Comparison of ENCODE assay signal across 8 cellular contexts in genomic region chr4:186037692-186038658, GRCh38. TPM values are rescaled to one million over a fixed set of nuclear protein-coding genes. Genes with fewer than 3 reads are reported as not detected.
A peak's percentile ranks its signal among the peaks of the same experiment; 100 is the strongest.
DNase-seq lines count a peak whose midpoint lies in the region; ATAC-seq and TF ChIP-seq lines count a peak whose summit lies in the region.
"Had no signal": no experiment of that assay in that cellular context is flagged by ENCODE, and none has a peak within 500 bp of the region (broad histone marks: within the 10 kb centered on the region; RNA-seq: fewer than 3 reads in every experiment).

No MANE protein-coding gene starts in this region.

- DNase-seq in EH (ENCODE audit: low read depth) (peak; percentile 76), IMR-90 (peak; percentile 80), RPMI8226 (peak; percentile 41), dorsolateral prefrontal cortex (peak in 2 of 10 donors; percentile 45 to 62), lower lobe of right lung (no peak), vagina (ENCODE audit: extremely low spot score in 2 of 2) (no peak)

- no peak overlapping the region for H3K27ac ChIP-seq in IMR-90 (ENCODE audit: insufficient read depth, low read length)
- H3K27ac ChIP-seq in dorsolateral prefrontal cortex, result peak overlapping the region in 40 of 59 donors; percentile 4 to 80 (median 56)
- H3K27ac ChIP-seq in lower lobe of right lung, result no peak overlapping the region
- no peak overlapping the region for H3K27ac ChIP-seq in vagina

- no peak overlapping the region for H2AFZ ChIP-seq in IMR-90 (replicated peaks; ENCODE audit: low read length, poor library complexity)

- no peak overlapping the region for H2AK9ac ChIP-seq in IMR-90 (replicated peaks; ENCODE audit: low read depth, low read length, poor library complexity)

- ATAC-seq in GM19468 (IDR thresholded peaks at IDR 0.05; ENCODE audit: extremely low read depth, unreplicated experiment) (peak; percentile 32), IMR-90 (ENCODE audit: low read depth) (peak; percentile 90), lower lobe of right lung (peak; percentile 88 to 92)
- ATAC-seq: stimulated activated naive CD8-positive, alpha-beta T cell treated with anti-CD3 and anti-CD28 coated beads, Interleukin-15, amount 100 ng/mL, for 72 hours had no signal

- H3K27me3 ChIP-seq in IMR-90 (ENCODE audit: control insufficient read depth, insufficient read depth, low read length) (peaks cover 17% of the 10 kb centered on the region), dorsolateral prefrontal cortex (no peaks in the 10 kb centered on the region), lower lobe of right lung (ENCODE audit: low read depth) (no peaks in the 10 kb centered on the region), vagina (no peaks in the 10 kb centered on the region)

- no peaks in the 10 kb centered on the region for H3K36me3 ChIP-seq in IMR-90 (ENCODE audit: control insufficient read depth, insufficient read depth, low read length)
- no peaks in the 10 kb centered on the region for H3K36me3 ChIP-seq in lower lobe of right lung
- H3K36me3 ChIP-seq in vagina, result no peaks in the 10 kb centered on the region

- H4K5ac ChIP-seq in IMR-90 (ENCODE audit: low read depth, low read length), result no peak overlapping the region

- POLR2A ChIA-PET in IMR-90 (lab: Charles Lee; ENCODE audit: unreplicated experiment), result no interaction called here

- TF ChIP-seq CTCF in IMR-90 (conservative IDR thresholded peaks at IDR 0.05; ENCODE audit: low read depth, low read length), result peak; percentile 83
- peak; percentile 48 to 98 (median 90) for TF ChIP-seq CTCF in dorsolateral prefrontal cortex (IDR thresholded peaks at IDR 0.05 in 54 of 56, conservative IDR thresholded peaks at IDR 0.05 in 2 of 56; ENCODE audit: low read depth in 1 of 56, partially characterized antibody in 56 of 56)
- peak; percentile 83 for TF ChIP-seq CTCF in lower lobe of right lung (IDR thresholded peaks at IDR 0.05)
- TF ChIP-seq CTCF in vagina (IDR thresholded peaks at IDR 0.05), result peak; percentile 52 to 87 (median 74)

- H3K4ac ChIP-seq in IMR-90 (ENCODE audit: low read depth, low read length), result no peak overlapping the region

- peak; percentile 91 for TF ChIP-seq RAD21 in IMR-90 (IDR thresholded peaks at IDR 0.05; ENCODE audit: low read length)

- no peak overlapping the region for H3K23ac ChIP-seq in IMR-90 (ENCODE audit: low read depth, low read length)

- H3K4me3 ChIP-seq in IMR-90 (ENCODE audit: insufficient read depth, low read depth, low read length) (no peak overlapping the region), dorsolateral prefrontal cortex (peak overlapping the region in 5 of 59 donors; percentile 1 to 30 (median 11)), lower lobe of right lung (no peak overlapping the region), vagina (no peak overlapping the region)

- no peak overlapping the region for H2BK120ac ChIP-seq in IMR-90 (ENCODE audit: low read depth, low read length)

- CTCF ChIA-PET in IMR-90 (lab: Yijun Ruan, JAX), result interaction anchor here (0.6 to 1.5 kb wide), 13 partner anchors 11 to 896 kb away, joined by 3 to 5 read pairs (median 3); no protein-coding TSS in a partner anchor

- H2BK20ac ChIP-seq in IMR-90 (ENCODE audit: low read depth, low read length), result no peak overlapping the region

- peaks cover 9% of the 10 kb centered on the region for H3K9me3 ChIP-seq in IMR-90 (ENCODE audit: control insufficient read depth, insufficient read depth, low read length)
- no peaks in the 10 kb centered on the region for H3K9me3 ChIP-seq in lower lobe of right lung
- H3K9me3 ChIP-seq in vagina, result no peaks in the 10 kb centered on the region

- no peak overlapping the region for H2BK5ac ChIP-seq in IMR-90 (ENCODE audit: low read depth, low read length, poor library complexity, severe bottlenecking)

- H3K9me1 ChIP-seq in IMR-90 (ENCODE audit: insufficient read depth, low read length), result no peaks in the 10 kb centered on the region

- no peak overlapping the region for H4K91ac ChIP-seq in IMR-90 (ENCODE audit: insufficient read depth, low read depth, low read length)

- no peaks in the 10 kb centered on the region for H4K20me1 ChIP-seq in IMR-90 (ENCODE audit: insufficient read depth, low read length)

- no peak overlapping the region for H3K4me2 ChIP-seq in IMR-90 (ENCODE audit: low read depth, low read length)

- no peaks in the 10 kb centered on the region for H3K79me1 ChIP-seq in IMR-90 (ENCODE audit: low read depth in 1 of 2, low read length in 2 of 2)

- intact Hi-C loops in IMR-90 (cut with micrococcal nuclease), result loop anchor here (1.0 to 10.0 kb wide), 3 partner anchors 97 to 1003 kb away; no protein-coding TSS in a partner anchor
- intact Hi-C loops in dorsolateral prefrontal cortex (cut with DNase I), result loop anchor here (2.0 to 5.0 kb wide), 2 partner anchors 396 to 397 kb away; no protein-coding TSS in a partner anchor
- intact Hi-C loops in lower lobe of right lung (cut with DNase I), result loop anchor here (10.0 kb wide), 1 partner anchor 393 kb away; no protein-coding TSS in a partner anchor
- intact Hi-C loops in vagina (cut with DNase I), result no loop called here

- H4K8ac ChIP-seq in IMR-90 (ENCODE audit: low read depth in 2 of 2, low read length in 2 of 2), result no peak overlapping the region

- no peak overlapping the region for H2BK15ac ChIP-seq in IMR-90 (ENCODE audit: low read depth, low read length)

- no peak overlapping the region for H3K18ac ChIP-seq in IMR-90 (ENCODE audit: low read depth, low read length)

- no peak overlapping the region for H3K56ac ChIP-seq in IMR-90 (ENCODE audit: extremely low read depth, insufficient read depth, low read length)

- dilution Hi-C loops in IMR-90 (cut with HindIII; ENCODE audit: low sequenced_read_pairs, unreplicated experiment), result no loop called here

- H3K9ac ChIP-seq in IMR-90 (ENCODE audit: low read depth, low read length), result no peak overlapping the region

- no CpG with 5 or more reads among the region's 12 CpGs for WGBS in IMR-90 (ENCODE audit: extremely low coverage in 2 of 2, insufficient read length in 1 of 2), 2 experiments

- no peak overlapping the region for H3K14ac ChIP-seq in IMR-90 (replicated peaks; ENCODE audit: low read depth, low read length)

- BruUV-seq in IMR-90 (replicated peaks; lab: Mats Ljungman, UMichigan), result no TSS peak

- no peak for TF ChIP-seq POLR2A in IMR-90 (IDR thresholded peaks at IDR 0.05; ENCODE audit: low read depth, low read length)
- TF ChIP-seq POLR2A in vagina (IDR thresholded peaks at IDR 0.05), result no peak

- H3K4me1 ChIP-seq in IMR-90 (ENCODE audit: control insufficient read depth, insufficient read depth, low read length) (no peaks in the 10 kb centered on the region), lower lobe of right lung (peaks cover 12% of the 10 kb centered on the region), vagina (no peaks in the 10 kb centered on the region)

- in situ Hi-C loops in IMR-90 (cut with MboI; ENCODE audit: low sequenced_read_pairs), result loop anchor here (25.0 kb wide), 2 partner anchors 551 to 851 kb away; no protein-coding TSS in a partner anchor

- no peak overlapping the region for H2AK5ac ChIP-seq in IMR-90 (ENCODE audit: low read depth, low read length)

TF ChIP-seq in IMR-90, 13 proteins besides CTCF, POLR2A, EP300 and RAD21:
- peak; percentile 66 for TF ChIP-seq SMC3 (IDR thresholded peaks at IDR 0.05; ENCODE audit: low read depth, low read length)
- TF ChIP-seq CEBPB (IDR thresholded peaks at IDR 0.05; ENCODE audit: low read depth, low read length), result peak; percentile 21; the same call in 1 of the 2 replicates
- TF ChIP-seq MAFK (IDR thresholded peaks at IDR 0.05; ENCODE audit: low read depth, low read length), result no peak

RNA-seq across cellular contexts. Expression of gene TLR3, which starts 31.0 kb away (rescaled TPM):
- total RNA-seq in IMR-90 (2012; rRNA removed) (0.28 and 0.36 TPM in 2 replicates), dorsolateral prefrontal cortex (1 to 10 TPM in 116 of 120 experiments, under 1 TPM in 4; 0.55 to 9.2 (median 2.8) TPM), lower lobe of right lung (26.8 TPM), vagina (10.6 TPM)
- 0.12 and 0.17 TPM in 2 replicates for polyA plus RNA-seq in IMR-90 (2012; rRNA removed)
- 0.03 TPM in 1 of 2 replicates, not detected in the other for polyA plus RNA-seq in IMR-90 (2012; cell fraction: cytosol; rRNA removed)
- polyA plus RNA-seq in IMR-90 (2012; cell fraction: nucleus; rRNA removed; ENCODE audit: low replicate concordance), result 0.16 TPM in 1 of 2 replicates, not detected in the other

Comparison
In these comparisons a context has a peak if more than half of its experiments do, and no peak if none do; other contexts are left out.
1. DNase-seq: peak in EH (single experiment), IMR-90 (single experiment) and RPMI8226 (single experiment); none in lower lobe of right lung (single experiment) and vagina (0 of 2).
2. ATAC-seq: peak in every context shown above with its lines; median percentile 90 in IMR-90; 90 in lower lobe of right lung; 32 in GM19468.
3. H3K27ac ChIP-seq: peak in dorsolateral prefrontal cortex (40 of 59); none in IMR-90 (single experiment), lower lobe of right lung (single experiment) and vagina (single experiment).
4. Peak in every context shown above with its lines, with median percentiles within 50 percentile points of each other: CTCF ChIP-seq.